Comparison of ENCODE assay signal across 1 cellular context in genomic region chr20:62522748-62523396, GRCh38.
A peak's percentile ranks its signal among the peaks of the same experiment; 100 is the strongest.
TF ChIP-seq lines count a peak whose summit lies in the region.

No MANE protein-coding gene starts in this region.

TF ChIP-seq in HepG2, 621 proteins besides CTCF, POLR2A, EP300 and RAD21 (continued from another document):
- TF ChIP-seq ZNF138 (CRISPR knock-in tag; IDR thresholded peaks at IDR 0.05; ENCODE audit: low read depth) (no peak), SRSF9 (IDR thresholded peaks at IDR 0.05; ENCODE audit: borderline replicate concordance, insufficient read depth, low read depth, low read length, poor library complexity, severe bottlenecking) (no peak), PLRG1 (conservative IDR thresholded peaks at IDR 0.05) (no peak), SPEN (CRISPR knock-in tag; IDR thresholded peaks at IDR 0.05; ENCODE audit: low read depth) (no peak), ZNF572 (CRISPR knock-in tag; IDR thresholded peaks at IDR 0.05) (no peak), GATAD2A (CRISPR knock-in tag; IDR thresholded peaks at IDR 0.05) (no peak), ZNF383 (CRISPR knock-in tag; IDR thresholded peaks at IDR 0.05; ENCODE audit: borderline replicate concordance) (no peak), NR2F6 (IDR thresholded peaks at IDR 0.05) (no peak), NR2F6 (CRISPR knock-in tag; IDR thresholded peaks at IDR 0.05) (no peak), SALL2 (CRISPR knock-in tag; IDR thresholded peaks at IDR 0.05) (no peak), ADNP (CRISPR knock-in tag; IDR thresholded peaks at IDR 0.05) (no peak), KDM2A (CRISPR knock-in tag; IDR thresholded peaks at IDR 0.05; ENCODE audit: borderline replicate concordance, low read depth) (no peak), SRSF1 (optimal IDR thresholded peaks at IDR 0.05; ENCODE audit: low read depth, low read length) (peak; percentile 19), ZNF354B (CRISPR knock-in tag; IDR thresholded peaks at IDR 0.05) (no peak), FIP1L1 (IDR thresholded peaks at IDR 0.05; ENCODE audit: borderline replicate concordance, insufficient read depth, low read depth, low read length) (no peak), ZNF790 (CRISPR knock-in tag; IDR thresholded peaks at IDR 0.05; ENCODE audit: borderline replicate concordance) (no peak), ZNF724P (CRISPR knock-in tag; IDR thresholded peaks at IDR 0.05; ENCODE audit: borderline replicate concordance) (no peak), ZNF687 (CRISPR knock-in tag; IDR thresholded peaks at IDR 0.05) (peak; percentile 5; the same call in 1 of the 2 replicates), DNMT1 (CRISPR knock-in tag; IDR thresholded peaks at IDR 0.05) (no peak), ZNF670 (CRISPR knock-in tag; IDR thresholded peaks at IDR 0.05; ENCODE audit: borderline replicate concordance) (no peak)
- TF ChIP-seq, protein P1, sequence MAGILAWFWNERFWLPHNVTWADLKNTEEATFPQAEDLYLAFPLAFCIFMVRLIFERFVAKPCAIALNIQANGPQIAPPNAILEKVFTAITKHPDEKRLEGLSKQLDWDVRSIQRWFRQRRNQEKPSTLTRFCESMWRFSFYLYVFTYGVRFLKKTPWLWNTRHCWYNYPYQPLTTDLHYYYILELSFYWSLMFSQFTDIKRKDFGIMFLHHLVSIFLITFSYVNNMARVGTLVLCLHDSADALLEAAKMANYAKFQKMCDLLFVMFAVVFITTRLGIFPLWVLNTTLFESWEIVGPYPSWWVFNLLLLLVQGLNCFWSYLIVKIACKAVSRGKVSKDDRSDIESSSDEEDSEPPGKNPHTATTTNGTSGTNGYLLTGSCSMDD (CRISPR knock-in tag; IDR thresholded peaks at IDR 0.05): no peak
- TF ChIP-seq, protein P2, sequence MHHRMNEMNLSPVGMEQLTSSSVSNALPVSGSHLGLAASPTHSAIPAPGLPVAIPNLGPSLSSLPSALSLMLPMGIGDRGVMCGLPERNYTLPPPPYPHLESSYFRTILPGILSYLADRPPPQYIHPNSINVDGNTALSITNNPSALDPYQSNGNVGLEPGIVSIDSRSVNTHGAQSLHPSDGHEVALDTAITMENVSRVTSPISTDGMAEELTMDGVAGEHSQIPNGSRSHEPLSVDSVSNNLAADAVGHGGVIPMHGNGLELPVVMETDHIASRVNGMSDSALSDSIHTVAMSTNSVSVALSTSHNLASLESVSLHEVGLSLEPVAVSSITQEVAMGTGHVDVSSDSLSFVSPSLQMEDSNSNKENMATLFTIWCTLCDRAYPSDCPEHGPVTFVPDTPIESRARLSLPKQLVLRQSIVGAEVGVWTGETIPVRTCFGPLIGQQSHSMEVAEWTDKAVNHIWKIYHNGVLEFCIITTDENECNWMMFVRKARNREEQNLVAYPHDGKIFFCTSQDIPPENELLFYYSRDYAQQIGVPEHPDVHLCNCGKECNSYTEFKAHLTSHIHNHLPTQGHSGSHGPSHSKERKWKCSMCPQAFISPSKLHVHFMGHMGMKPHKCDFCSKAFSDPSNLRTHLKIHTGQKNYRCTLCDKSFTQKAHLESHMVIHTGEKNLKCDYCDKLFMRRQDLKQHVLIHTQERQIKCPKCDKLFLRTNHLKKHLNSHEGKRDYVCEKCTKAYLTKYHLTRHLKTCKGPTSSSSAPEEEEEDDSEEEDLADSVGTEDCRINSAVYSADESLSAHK (CRISPR knock-in tag; IDR thresholded peaks at IDR 0.05; ENCODE audit: borderline replicate concordance): no peak
- TF ChIP-seq, protein P3, sequence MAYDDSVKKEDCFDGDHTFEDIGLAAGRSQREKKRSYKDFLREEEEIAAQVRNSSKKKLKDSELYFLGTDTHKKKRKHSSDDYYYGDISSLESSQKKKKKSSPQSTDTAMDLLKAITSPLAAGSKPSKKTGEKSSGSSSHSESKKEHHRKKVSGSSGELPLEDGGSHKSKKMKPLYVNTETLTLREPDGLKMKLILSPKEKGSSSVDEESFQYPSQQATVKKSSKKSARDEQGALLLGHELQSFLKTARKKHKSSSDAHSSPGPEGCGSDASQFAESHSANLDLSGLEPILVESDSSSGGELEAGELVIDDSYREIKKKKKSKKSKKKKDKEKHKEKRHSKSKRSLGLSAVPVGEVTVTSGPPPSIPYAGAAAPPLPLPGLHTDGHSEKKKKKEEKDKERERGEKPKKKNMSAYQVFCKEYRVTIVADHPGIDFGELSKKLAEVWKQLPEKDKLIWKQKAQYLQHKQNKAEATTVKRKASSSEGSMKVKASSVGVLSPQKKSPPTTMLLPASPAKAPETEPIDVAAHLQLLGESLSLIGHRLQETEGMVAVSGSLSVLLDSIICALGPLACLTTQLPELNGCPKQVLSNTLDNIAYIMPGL (CRISPR knock-in tag; IDR thresholded peaks at IDR 0.05; ENCODE audit: borderline replicate concordance in 1 of 2, low read depth in 1 of 2): 0 out of 4 replicates have a peak, but pooled peaks of 1 of the 2 experiments have one; percentile 17
- TF ChIP-seq, protein P4, sequence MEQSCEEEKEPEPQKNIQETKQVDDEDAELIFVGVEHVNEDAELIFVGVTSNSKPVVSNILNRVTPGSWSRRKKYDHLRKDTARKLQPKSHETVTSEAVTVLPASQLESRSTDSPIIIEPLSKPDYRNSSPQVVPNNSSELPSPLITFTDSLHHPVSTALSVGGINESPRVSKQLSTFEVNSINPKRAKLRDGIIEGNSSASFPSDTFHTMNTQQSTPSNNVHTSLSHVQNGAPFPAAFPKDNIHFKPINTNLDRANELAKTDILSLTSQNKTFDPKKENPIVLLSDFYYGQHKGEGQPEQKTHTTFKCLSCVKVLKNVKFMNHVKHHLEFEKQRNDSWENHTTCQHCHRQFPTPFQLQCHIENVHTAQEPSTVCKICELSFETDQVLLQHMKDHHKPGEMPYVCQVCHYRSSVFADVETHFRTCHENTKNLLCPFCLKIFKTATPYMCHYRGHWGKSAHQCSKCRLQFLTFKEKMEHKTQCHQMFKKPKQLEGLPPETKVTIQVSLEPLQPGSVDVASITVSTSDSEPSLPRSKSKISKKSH (CRISPR knock-in tag; IDR thresholded peaks at IDR 0.05; ENCODE audit: borderline replicate concordance): no peak
- TF ChIP-seq, protein P5, sequence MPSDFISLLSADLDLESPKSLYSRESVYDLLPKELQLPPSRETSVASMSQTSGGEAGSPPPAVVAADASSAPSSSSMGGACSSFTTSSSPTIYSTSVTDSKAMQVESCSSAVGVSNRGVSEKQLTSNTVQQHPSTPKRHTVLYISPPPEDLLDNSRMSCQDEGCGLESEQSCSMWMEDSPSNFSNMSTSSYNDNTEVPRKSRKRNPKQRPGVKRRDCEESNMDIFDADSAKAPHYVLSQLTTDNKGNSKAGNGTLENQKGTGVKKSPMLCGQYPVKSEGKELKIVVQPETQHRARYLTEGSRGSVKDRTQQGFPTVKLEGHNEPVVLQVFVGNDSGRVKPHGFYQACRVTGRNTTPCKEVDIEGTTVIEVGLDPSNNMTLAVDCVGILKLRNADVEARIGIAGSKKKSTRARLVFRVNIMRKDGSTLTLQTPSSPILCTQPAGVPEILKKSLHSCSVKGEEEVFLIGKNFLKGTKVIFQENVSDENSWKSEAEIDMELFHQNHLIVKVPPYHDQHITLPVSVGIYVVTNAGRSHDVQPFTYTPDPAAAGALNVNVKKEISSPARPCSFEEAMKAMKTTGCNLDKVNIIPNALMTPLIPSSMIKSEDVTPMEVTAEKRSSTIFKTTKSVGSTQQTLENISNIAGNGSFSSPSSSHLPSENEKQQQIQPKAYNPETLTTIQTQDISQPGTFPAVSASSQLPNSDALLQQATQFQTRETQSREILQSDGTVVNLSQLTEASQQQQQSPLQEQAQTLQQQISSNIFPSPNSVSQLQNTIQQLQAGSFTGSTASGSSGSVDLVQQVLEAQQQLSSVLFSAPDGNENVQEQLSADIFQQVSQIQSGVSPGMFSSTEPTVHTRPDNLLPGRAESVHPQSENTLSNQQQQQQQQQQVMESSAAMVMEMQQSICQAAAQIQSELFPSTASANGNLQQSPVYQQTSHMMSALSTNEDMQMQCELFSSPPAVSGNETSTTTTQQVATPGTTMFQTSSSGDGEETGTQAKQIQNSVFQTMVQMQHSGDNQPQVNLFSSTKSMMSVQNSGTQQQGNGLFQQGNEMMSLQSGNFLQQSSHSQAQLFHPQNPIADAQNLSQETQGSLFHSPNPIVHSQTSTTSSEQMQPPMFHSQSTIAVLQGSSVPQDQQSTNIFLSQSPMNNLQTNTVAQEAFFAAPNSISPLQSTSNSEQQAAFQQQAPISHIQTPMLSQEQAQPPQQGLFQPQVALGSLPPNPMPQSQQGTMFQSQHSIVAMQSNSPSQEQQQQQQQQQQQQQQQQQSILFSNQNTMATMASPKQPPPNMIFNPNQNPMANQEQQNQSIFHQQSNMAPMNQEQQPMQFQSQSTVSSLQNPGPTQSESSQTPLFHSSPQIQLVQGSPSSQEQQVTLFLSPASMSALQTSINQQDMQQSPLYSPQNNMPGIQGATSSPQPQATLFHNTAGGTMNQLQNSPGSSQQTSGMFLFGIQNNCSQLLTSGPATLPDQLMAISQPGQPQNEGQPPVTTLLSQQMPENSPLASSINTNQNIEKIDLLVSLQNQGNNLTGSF (CRISPR knock-in tag; IDR thresholded peaks at IDR 0.05): no peak
- TF ChIP-seq, protein P6, sequence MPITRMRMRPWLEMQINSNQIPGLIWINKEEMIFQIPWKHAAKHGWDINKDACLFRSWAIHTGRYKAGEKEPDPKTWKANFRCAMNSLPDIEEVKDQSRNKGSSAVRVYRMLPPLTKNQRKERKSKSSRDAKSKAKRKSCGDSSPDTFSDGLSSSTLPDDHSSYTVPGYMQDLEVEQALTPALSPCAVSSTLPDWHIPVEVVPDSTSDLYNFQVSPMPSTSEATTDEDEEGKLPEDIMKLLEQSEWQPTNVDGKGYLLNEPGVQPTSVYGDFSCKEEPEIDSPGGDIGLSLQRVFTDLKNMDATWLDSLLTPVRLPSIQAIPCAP (CRISPR knock-in tag; IDR thresholded peaks at IDR 0.05; ENCODE audit: low read depth): no peak
- TF ChIP-seq, protein P7, sequence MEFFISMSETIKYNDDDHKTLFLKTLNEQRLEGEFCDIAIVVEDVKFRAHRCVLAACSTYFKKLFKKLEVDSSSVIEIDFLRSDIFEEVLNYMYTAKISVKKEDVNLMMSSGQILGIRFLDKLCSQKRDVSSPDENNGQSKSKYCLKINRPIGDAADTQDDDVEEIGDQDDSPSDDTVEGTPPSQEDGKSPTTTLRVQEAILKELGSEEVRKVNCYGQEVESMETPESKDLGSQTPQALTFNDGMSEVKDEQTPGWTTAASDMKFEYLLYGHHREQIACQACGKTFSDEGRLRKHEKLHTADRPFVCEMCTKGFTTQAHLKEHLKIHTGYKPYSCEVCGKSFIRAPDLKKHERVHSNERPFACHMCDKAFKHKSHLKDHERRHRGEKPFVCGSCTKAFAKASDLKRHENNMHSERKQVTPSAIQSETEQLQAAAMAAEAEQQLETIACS (CRISPR knock-in tag; IDR thresholded peaks at IDR 0.05): no peak
TF ChIP-seq in HepG2: peak in this region for 5.
